2 cellular contexts compared by ENCODE assay signal in the genomic region with DNA sequence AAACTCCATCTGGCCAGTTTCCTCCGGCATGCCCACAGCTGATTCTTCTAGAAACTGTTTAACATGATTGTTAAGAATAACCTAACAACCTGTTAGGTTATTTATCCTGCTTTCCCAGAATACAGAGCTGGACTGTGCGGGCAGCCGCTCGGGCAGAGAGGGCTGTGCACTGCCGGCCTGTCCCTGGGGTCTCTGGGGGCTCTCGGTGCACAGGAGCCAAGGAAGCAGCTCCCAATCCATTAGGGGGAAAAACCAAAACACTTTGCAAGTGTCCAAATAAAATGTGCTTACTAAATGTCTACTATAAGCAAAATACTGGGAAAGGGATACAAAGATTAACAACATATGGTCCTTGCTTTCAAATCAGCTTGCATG.
TF ChIP-seq lines count a peak whose summit lies in the region.

No MANE protein-coding gene starts in this region.

TF ChIP-seq in A549, 52 proteins besides CTCF, POLR2A, EP300 and RAD21:
- no peak for TF ChIP-seq HOXB13 (CRISPR knock-in tag; IDR thresholded peaks at IDR 0.05; ENCODE audit: low read depth)
- no peak for TF ChIP-seq NPAS2 (CRISPR knock-in tag; IDR thresholded peaks at IDR 0.05; ENCODE audit: borderline replicate concordance)
- no peak for TF ChIP-seq EHMT2 (IDR thresholded peaks at IDR 0.05; ENCODE audit: low read depth)

TF ChIP-seq in IMR-90, 13 proteins besides CTCF, POLR2A, EP300 and RAD21:
- TF ChIP-seq SMC3 (IDR thresholded peaks at IDR 0.05; ENCODE audit: low read depth, low read length) (no peak), MAFK (IDR thresholded peaks at IDR 0.05; ENCODE audit: low read depth, low read length) (no peak), NFE2L2 (IDR thresholded peaks at IDR 0.05; ENCODE audit: low read depth, low read length) (no peak), FOS (IDR thresholded peaks at IDR 0.05; ENCODE audit: low read depth, low read length) (no peak), RFX5 (IDR thresholded peaks at IDR 0.05; ENCODE audit: low read depth, low read length) (no peak), CEBPB (IDR thresholded peaks at IDR 0.05; ENCODE audit: low read depth, low read length) (no peak), BHLHE40 (IDR thresholded peaks at IDR 0.05; ENCODE audit: low read depth, low read length) (no peak), MAZ (IDR thresholded peaks at IDR 0.05; ENCODE audit: borderline replicate concordance, low read depth, low read length) (no peak), USF2 (IDR thresholded peaks at IDR 0.05; ENCODE audit: low read depth, low read length) (no peak), CHD1 (IDR thresholded peaks at IDR 0.05; ENCODE audit: low read depth, low read length) (no peak), RCOR1 (IDR thresholded peaks at IDR 0.05; ENCODE audit: insufficient replicate concordance, low read length) (no peak), MXI1 (IDR thresholded peaks at IDR 0.05; ENCODE audit: borderline replicate concordance, low read depth, low read length) (no peak)
- TF ChIP-seq, protein P1, sequence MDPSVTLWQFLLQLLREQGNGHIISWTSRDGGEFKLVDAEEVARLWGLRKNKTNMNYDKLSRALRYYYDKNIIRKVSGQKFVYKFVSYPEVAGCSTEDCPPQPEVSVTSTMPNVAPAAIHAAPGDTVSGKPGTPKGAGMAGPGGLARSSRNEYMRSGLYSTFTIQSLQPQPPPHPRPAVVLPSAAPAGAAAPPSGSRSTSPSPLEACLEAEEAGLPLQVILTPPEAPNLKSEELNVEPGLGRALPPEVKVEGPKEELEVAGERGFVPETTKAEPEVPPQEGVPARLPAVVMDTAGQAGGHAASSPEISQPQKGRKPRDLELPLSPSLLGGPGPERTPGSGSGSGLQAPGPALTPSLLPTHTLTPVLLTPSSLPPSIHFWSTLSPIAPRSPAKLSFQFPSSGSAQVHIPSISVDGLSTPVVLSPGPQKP (IDR thresholded peaks at IDR 0.05; ENCODE audit: borderline replicate concordance, low read depth, low read length) = no peak
